13 cellular contexts compared by ENCODE assay signal in the genomic region with DNA sequence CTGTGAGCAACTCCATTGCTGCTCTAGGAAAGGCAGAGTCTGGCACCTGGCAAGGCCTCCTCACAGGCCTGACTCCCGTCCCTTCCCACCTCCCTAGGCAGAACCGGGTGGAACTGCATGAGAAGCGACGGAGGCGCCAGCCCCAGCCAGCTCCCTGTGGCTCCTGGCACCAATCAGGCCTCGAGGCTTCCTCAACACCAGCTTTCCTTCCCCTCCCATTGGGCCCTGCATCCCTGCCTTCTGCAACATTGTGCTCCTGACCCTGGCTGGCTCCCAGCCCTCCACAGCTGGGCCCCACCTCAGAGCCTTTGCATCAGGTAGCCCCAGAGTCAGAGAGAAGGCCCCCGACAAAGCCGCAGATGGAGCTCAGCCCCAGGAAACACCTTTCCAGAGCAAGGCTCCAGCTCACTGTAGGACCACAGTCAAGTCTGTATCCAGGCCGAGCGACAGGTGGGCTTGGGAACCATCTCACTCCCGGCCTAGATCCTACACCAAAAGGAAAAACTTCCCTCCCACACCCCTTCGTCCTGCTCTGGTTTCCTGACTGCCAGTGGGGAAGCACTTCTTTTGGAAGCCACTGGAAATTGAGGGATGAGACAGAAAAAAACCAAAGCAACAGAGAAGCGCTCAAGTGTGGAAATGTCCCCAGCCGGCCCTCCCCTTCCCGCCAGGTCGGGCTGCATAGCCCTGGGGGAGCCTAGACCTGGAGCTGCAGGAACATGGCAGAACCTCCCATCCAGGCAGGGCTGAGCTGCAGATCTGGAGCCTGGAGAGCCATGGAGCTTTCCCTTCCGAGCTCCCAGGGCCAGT. TPM values are rescaled to one million over a fixed set of nuclear protein-coding genes. Genes with fewer than 3 reads are reported as not detected.
DNase-seq lines count a peak whose midpoint lies in the region; ATAC-seq and TF ChIP-seq lines count a peak whose summit lies in the region.
"Had no signal": no experiment of that assay in that cellular context is flagged by ENCODE, and none has a peak within 500 bp of the region (broad histone marks: within the 10 kb centered on the region; RNA-seq: fewer than 3 reads in every experiment).

No MANE protein-coding gene starts in this region.

- no peaks in the 10 kb centered on the region for H3F3A ChIP-seq in neural progenitor cell (ENCODE audit: low read depth)

- H3K4me3 Mint-ChIP-seq in neural progenitor cell: no peak overlapping the region
- no peak overlapping the region for H3K4me3 Mint-ChIP-seq in CD14-positive monocyte
- H3K4me3 Mint-ChIP-seq: CD8-positive, alpha-beta T cell had no signal

- in situ Hi-C loops in KBM-7 (cut with MboI; ENCODE audit: low pct_unique_long_range_greater_than_20kb, low sequenced_read_pairs): no loop called here

- POLR2A ChIA-PET in HEK293 (lab: Yijun Ruan, JAX): no interaction called here

- H2AFZ ChIP-seq in neural progenitor cell (replicated peaks): no peak overlapping the region

- TF ChIP-seq POLR2A in esophagus squamous epithelium (IDR thresholded peaks at IDR 0.05): no peak

- H4K20me1 ChIP-seq in neural progenitor cell (ENCODE audit: low read depth): peaks cover 20% of the 10 kb centered on the region

- H3K27me3 ChIP-seq in RWPE2 (ENCODE audit: insufficient read depth, poor library complexity, severe bottlenecking) (no peaks in the 10 kb centered on the region), neural progenitor cell (no peaks in the 10 kb centered on the region), esophagus squamous epithelium (no peaks in the 10 kb centered on the region)
- H3K27me3 ChIP-seq: BE2C had no signal

- H3K4me1 Mint-ChIP-seq in neural progenitor cell (peaks cover 9% of the 10 kb centered on the region), CD14-positive monocyte (peaks cover 2% of the 10 kb centered on the region)

- no peaks in the 10 kb centered on the region for H3K4me1 ChIP-seq in HEK293 (ENCODE audit: control insufficient read depth, insufficient read depth, low read length)
- H3K4me1 ChIP-seq in RWPE2 (ENCODE audit: insufficient read depth, poor library complexity, severe bottlenecking): peaks cover 24% of the 10 kb centered on the region
- H3K4me1 ChIP-seq in neural progenitor cell: peaks cover 6% of the 10 kb centered on the region
- peaks cover 0 to 24% (median 5%) of the 10 kb centered on the region in 3 donors for H3K4me1 ChIP-seq in esophagus squamous epithelium

- H3K4me2 ChIP-seq in neural progenitor cell: no peak overlapping the region
- H3K4me2 ChIP-seq: A549 had no signal

- H3K27ac Mint-ChIP-seq in neural progenitor cell (peak overlapping the region; percentile 74), CD14-positive monocyte (peak overlapping the region in 2 of 7 donors; percentile 42 to 69)
- H3K27ac Mint-ChIP-seq: CD8-positive, alpha-beta T cell had no signal

- 60 to 80% methylated on average over 1 to 10 of the region's 17 CpGs for WGBS in esophagus squamous epithelium, 2 donors

- DNase-seq in RWPE2 (ENCODE audit: low spot score): no peak
- no peak for DNase-seq in neural progenitor cell (ENCODE audit: low spot score)
- no peak for DNase-seq in KBM-7
- DNase-seq in esophagus squamous epithelium (lab: John Stamatoyannopoulos, UW): no peak
- DNase-seq in CD14-positive monocyte (ENCODE audit: low spot score): no peak
- DNase-seq: BE2C; CD8-positive, alpha-beta T cell; COR-L47; GF-D8 had no signal

- H3K27ac ChIP-seq in HEK293 (ENCODE audit: extremely low read depth, low read depth, low read length): no peak overlapping the region
- peak overlapping the region; percentile 68 for H3K27ac ChIP-seq in RWPE2 (ENCODE audit: poor library complexity, severe bottlenecking)
- H3K27ac ChIP-seq in neural progenitor cell: no peak overlapping the region
- no peak overlapping the region for H3K27ac ChIP-seq in esophagus squamous epithelium
- H3K27ac ChIP-seq: A549, C4-2B had no signal

- TF ChIP-seq CTCF in HEK293 (tag by site-specific recombination; IDR thresholded peaks at IDR 0.05) (no peak), RWPE2 (IDR thresholded peaks at IDR 0.05; ENCODE audit: poor library complexity, severe bottlenecking) (no peak), neural progenitor cell (IDR thresholded peaks at IDR 0.05) (no peak), esophagus squamous epithelium (IDR thresholded peaks at IDR 0.05) (no peak), CD14-positive monocyte (IDR thresholded peaks at IDR 0.05) (no peak)

- intact Hi-C loops in esophagus squamous epithelium (cut with DNase I): no loop called here
- intact Hi-C loops in CD14-positive monocyte (cut with micrococcal nuclease): no loop called here

- H3K79me2 ChIP-seq in neural progenitor cell (ENCODE audit: low read depth): no peaks in the 10 kb centered on the region

- no peak overlapping the region for H3K9ac ChIP-seq in neural progenitor cell

- H3K9me3 ChIP-seq in HEK293 (ENCODE audit: control insufficient read depth, insufficient read depth, low read depth, low read length) (no peaks in the 10 kb centered on the region), RWPE2 (ENCODE audit: severe bottlenecking) (no peaks in the 10 kb centered on the region), neural progenitor cell (ENCODE audit: low read depth) (no peaks in the 10 kb centered on the region), esophagus squamous epithelium (no peaks in the 10 kb centered on the region)
- H3K9me3 ChIP-seq: A549, BE2C had no signal

- peaks cover 0 to 6% of the 10 kb centered on the region in 2 experiments; a peak in 2 of 3 replicates for H3K36me3 ChIP-seq in HEK293 (ENCODE audit: control insufficient read depth in 2 of 2, insufficient read depth in 1 of 2, low read length in 2 of 2)
- no peaks in the 10 kb centered on the region for H3K36me3 ChIP-seq in RWPE2 (ENCODE audit: low read depth)
- no peaks in the 10 kb centered on the region for H3K36me3 ChIP-seq in neural progenitor cell
- peaks cover 0 to 20% (median 0%) of the 10 kb centered on the region in 3 donors for H3K36me3 ChIP-seq in esophagus squamous epithelium
- H3K36me3 ChIP-seq: BE2C had no signal

- no peak for ATAC-seq in RWPE2 (ENCODE audit: low read depth)
- ATAC-seq: A549; CD8-positive, alpha-beta T cell had no signal

- CTCF ChIA-PET in HEK293 (lab: Yijun Ruan, JAX): interaction anchor here (0.9 to 8.8 kb wide), 3 partner anchors 8 to 97 kb away, joined by 3 to 60 read pairs (median 3); no protein-coding TSS in a partner anchor

- H3K36me3 Mint-ChIP-seq in neural progenitor cell: peaks cover 7% of the 10 kb centered on the region
- peaks cover 0 to 23% of the 10 kb centered on the region in 2 donors for H3K36me3 Mint-ChIP-seq in CD14-positive monocyte

- no peak overlapping the region for H3K4me3 ChIP-seq in HEK293 (ENCODE audit: low read depth, low read length)
- H3K4me3 ChIP-seq in RWPE2 (ENCODE audit: severe bottlenecking): no peak overlapping the region
- no peak overlapping the region for H3K4me3 ChIP-seq in neural progenitor cell
- H3K4me3 ChIP-seq in esophagus squamous epithelium: no peak overlapping the region
- H3K4me3 ChIP-seq: A549 had no signal

- no peaks in the 10 kb centered on the region for H3K9me3 Mint-ChIP-seq in neural progenitor cell
- peaks cover 0 to 4% (median 2%) of the 10 kb centered on the region in 7 donors for H3K9me3 Mint-ChIP-seq in CD14-positive monocyte
- H3K9me3 Mint-ChIP-seq: CD8-positive, alpha-beta T cell had no signal

- H3K27me3 Mint-ChIP-seq in neural progenitor cell (ENCODE audit: insufficient read depth, low read depth) (peaks cover 2% of the 10 kb centered on the region), CD14-positive monocyte (ENCODE audit: low read depth in 3 of 3) (no peaks in the 10 kb centered on the region)

TF ChIP-seq in HEK293, 187 proteins besides CTCF, POLR2A, EP300 and RAD21:
- TF ChIP-seq ZNF624 (tag by site-specific recombination; IDR thresholded peaks at IDR 0.05) (no peak), EGR2 (tag by site-specific recombination; IDR thresholded peaks at IDR 0.05; ENCODE audit: low read depth) (no peak), ZFP69B (tag by site-specific recombination; IDR thresholded peaks at IDR 0.05) (peak; percentile 55; the same call in 1 of the 2 replicates), SCRT2 (tag by site-specific recombination; IDR thresholded peaks at IDR 0.05) (peak; percentile 89), KLF1 (tag by site-specific recombination; IDR thresholded peaks at IDR 0.05) (no peak), ZNF132 (tag by site-specific recombination; IDR thresholded peaks at IDR 0.05; ENCODE audit: borderline replicate concordance) (no peak), ZNF19 (tag by site-specific recombination; IDR thresholded peaks at IDR 0.05; ENCODE audit: low read depth) (no peak), OVOL3 (tag by site-specific recombination; IDR thresholded peaks at IDR 0.05) (no peak), SCRT1 (tag by site-specific recombination; IDR thresholded peaks at IDR 0.05; ENCODE audit: borderline replicate concordance) (peak; percentile 63), ZNF391 (tag by site-specific recombination; IDR thresholded peaks at IDR 0.05; ENCODE audit: borderline replicate concordance, low read depth) (no peak), ZNF394 (tag by site-specific recombination; IDR thresholded peaks at IDR 0.05; ENCODE audit: borderline replicate concordance) (no peak), PRDM1 (tag by site-specific recombination; IDR thresholded peaks at IDR 0.05) (no peak)
- TF ChIP-seq, protein P1, sequence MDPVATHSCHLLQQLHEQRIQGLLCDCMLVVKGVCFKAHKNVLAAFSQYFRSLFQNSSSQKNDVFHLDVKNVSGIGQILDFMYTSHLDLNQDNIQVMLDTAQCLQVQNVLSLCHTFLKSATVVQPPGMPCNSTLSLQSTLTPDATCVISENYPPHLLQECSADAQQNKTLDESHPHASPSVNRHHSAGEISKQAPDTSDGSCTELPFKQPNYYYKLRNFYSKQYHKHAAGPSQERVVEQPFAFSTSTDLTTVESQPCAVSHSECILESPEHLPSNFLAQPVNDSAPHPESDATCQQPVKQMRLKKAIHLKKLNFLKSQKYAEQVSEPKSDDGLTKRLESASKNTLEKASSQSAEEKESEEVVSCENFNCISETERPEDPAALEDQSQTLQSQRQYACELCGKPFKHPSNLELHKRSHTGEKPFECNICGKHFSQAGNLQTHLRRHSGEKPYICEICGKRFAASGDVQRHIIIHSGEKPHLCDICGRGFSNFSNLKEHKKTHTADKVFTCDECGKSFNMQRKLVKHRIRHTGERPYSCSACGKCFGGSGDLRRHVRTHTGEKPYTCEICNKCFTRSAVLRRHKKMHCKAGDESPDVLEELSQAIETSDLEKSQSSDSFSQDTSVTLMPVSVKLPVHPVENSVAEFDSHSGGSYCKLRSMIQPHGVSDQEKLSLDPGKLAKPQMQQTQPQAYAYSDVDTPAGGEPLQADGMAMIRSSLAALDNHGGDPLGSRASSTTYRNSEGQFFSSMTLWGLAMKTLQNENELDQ (tag by site-specific recombination; IDR thresholded peaks at IDR 0.05; ENCODE audit: low read depth): no peak

RNA-seq across cellular contexts. Expression of a gene that starts 31.0 kb away (rescaled TPM):
- total RNA-seq in neural progenitor cell (ENCODE audit: low replicate concordance): 4.0 and 7.2 TPM in 2 replicates
- under 1 TPM in 2 of 4 donors, not detected in 2; 0.11 to 0.38 TPM for total RNA-seq in esophagus squamous epithelium
- polyA plus RNA-seq in CD14-positive monocyte: 1 to 10 TPM; 1.0 to 1.4 TPM
- total RNA-seq: HT1080 had no signal

RNA-seq across cellular contexts. Expression of a gene that starts 45.6 kb away (rescaled TPM):
- total RNA-seq in neural progenitor cell (ENCODE audit: low replicate concordance) (0.49 and 0.53 TPM in 2 replicates), esophagus squamous epithelium (1 to 10 TPM; 1.7 to 8.4 (median 2.5) TPM)
- 10 to 100 TPM; 58.2 to 66.3 TPM for polyA plus RNA-seq in CD14-positive monocyte
